In the genomic region with DNA sequence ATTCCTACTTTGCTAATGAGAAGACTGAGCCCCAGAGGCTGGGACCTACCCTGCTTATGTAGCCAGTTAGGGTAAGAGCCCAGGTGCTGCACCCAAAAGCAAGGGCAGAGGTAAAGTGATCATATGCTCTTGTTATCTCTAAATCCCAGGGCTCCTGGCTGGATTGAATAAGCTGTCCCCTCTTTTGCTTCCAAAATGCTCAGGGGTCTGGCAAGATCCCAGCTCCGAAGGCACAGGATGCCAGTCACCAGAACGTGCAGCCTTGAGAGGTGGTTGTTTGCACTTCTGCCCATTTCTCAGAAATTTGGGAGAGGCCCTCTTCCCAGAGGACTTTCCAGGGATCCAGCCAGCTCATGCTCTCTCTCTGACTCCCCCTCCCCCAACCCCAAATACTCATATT, we compare ENCODE assay signal across 6 cellular contexts.
"Had no signal": no experiment of that assay in that cellular context is flagged by ENCODE, and none has a peak within 500 bp of the region (broad histone marks: within the 10 kb centered on the region; RNA-seq: fewer than 3 reads in every experiment).

No MANE protein-coding gene starts in this region.

- H3K4me3 Mint-ChIP-seq: HFFc6 had no signal

- H3K4me1 ChIP-seq: HAP-1 had no signal

- H3K4me3 ChIP-seq: HAP-1, K562 had no signal

- DNase-seq: GOT3, H7, HFFc6, IMR-90 had no signal

- H3K27ac Mint-ChIP-seq: HFFc6 had no signal

- H3K9me3 Mint-ChIP-seq: HFFc6 had no signal

- H3K36me3 ChIP-seq: HAP-1 had no signal

- H3K9me3 ChIP-seq: HAP-1 had no signal
